ENCODE assay signal across 8 cellular contexts in genomic region chr14:94026173-94026885, GRCh38. TPM values are rescaled to one million over a fixed set of nuclear protein-coding genes. Genes with fewer than 3 reads are reported as not detected.
DNase-seq lines count a peak whose midpoint lies in the region; ATAC-seq and TF ChIP-seq lines count a peak whose summit lies in the region.

Gene OTUB2, plus strand, starts transcription at chr14:94026340. Its CDS starts 198 bp downstream, at chr14:94026538.

- H3K4me3 ChIP-seq in GM12865 (ENCODE audit: low read depth, low read length): peak within 1 kb of the TSS; percentile 58
- H3K4me3 ChIP-seq in upper lobe of left lung: peak within 1 kb of the TSS; percentile 69 to 95 (median 76)

- TF ChIP-seq CTCF in GM12865 (IDR thresholded peaks at IDR 0.05; ENCODE audit: insufficient read depth, low read depth, low read length, missing control alignments) (no peak), upper lobe of left lung (IDR thresholded peaks at IDR 0.05) (no peak)

- H3K27ac ChIP-seq in upper lobe of left lung: peak within 1 kb of the TSS in 2 of 4 donors; percentile 6 to 77

- peak in 1 of 4 donors; percentile 14 for TF ChIP-seq POLR2A in upper lobe of left lung (IDR thresholded peaks at IDR 0.05)

- H3K27me3 Mint-ChIP-seq in T-cell: peaks cover 0 to 2% of the 10 kb centered on the region in 2 donors

- intact Hi-C loops in left cardiac atrium (cut with DNase I): no loop called here
- intact Hi-C loops in posterior cingulate gyrus (cut with DNase I): no loop called here

- ATAC-seq in HG02852 (IDR thresholded peaks at IDR 0.05; ENCODE audit: unreplicated experiment) (peak; percentile 99), T-cell (replicated peaks in 1 of 4) (peak; percentile 99 to 100 (median 99)), left cardiac atrium (peak; percentile 100), upper lobe of left lung (ENCODE audit: low FRiP score in 2 of 2) (peak; percentile 96 to 98)

- H3K4me3 Mint-ChIP-seq in T-cell: peak within 1 kb of the TSS; percentile 73 to 84 (median 76)

- H3K4me1 Mint-ChIP-seq in T-cell: peaks cover 42 to 46% (median 44%) of the 10 kb centered on the region in 3 donors

- no peaks in the 10 kb centered on the region for H3K27me3 ChIP-seq in upper lobe of left lung

- CTCF ChIA-PET in T-cell (lab: Charles Lee): interaction anchor here (0.7 to 2.0 kb wide), 8 partner anchors 9 to 110 kb away, joined by 3 to 10 read pairs (median 5); partner anchors contain the start of genes DDX24 (in 1 of the 2) and IFI27L1 (in 1 of the 2)

- TF ChIP-seq EP300 in upper lobe of left lung (IDR thresholded peaks at IDR 0.05): no peak

- H3K36me3 ChIP-seq in upper lobe of left lung: no peaks in the 10 kb centered on the region

- peaks cover 7 to 27% (median 17%) of the 10 kb centered on the region in 4 donors for H3K4me1 ChIP-seq in upper lobe of left lung

- peak within 1 kb of the TSS in 1 of 2 donors; percentile 31 for H3K27ac Mint-ChIP-seq in T-cell

- no peaks in the 10 kb centered on the region for H3K36me3 Mint-ChIP-seq in T-cell

- no peaks in the 10 kb centered on the region for H3K9me3 Mint-ChIP-seq in T-cell

- H3K9me3 ChIP-seq in upper lobe of left lung: no peaks in the 10 kb centered on the region

- WGBS in upper lobe of left lung, 2 donors: 0 to 1% methylated on average over 12 to 56 of the region's 74 CpGs

- POLR2A ChIA-PET in T-cell (lab: Charles Lee): interaction anchor here in 1 of 2 donors (0.6 kb wide), 1 partner anchor 58 kb away, joined by 4 read pairs; no protein-coding TSS in a partner anchor

- peak; percentile 99 for DNase-seq in GM12865 (ENCODE audit: low read depth)
- peak; percentile 95 for DNase-seq in NCI-H1436 treated with DMSO at 0.1 percent for 48 hours (lab: John Stamatoyannopoulos, UW)
- peak; percentile 91 to 99 (median 95) for DNase-seq in T-cell
- DNase-seq in amniotic epithelial cell (ENCODE audit: low read depth): peak; percentile 98
- DNase-seq in left cardiac atrium: peak; percentile 97
- DNase-seq in posterior cingulate gyrus: peak; percentile 93 to 100 (median 98)
- peak; percentile 96 to 97 for DNase-seq in upper lobe of left lung

RNA-seq across cellular contexts. Expression of gene OTUB2, which starts in this region (rescaled TPM):
- total RNA-seq in T-cell (under 1 TPM; 0.09 to 0.57 (median 0.28) TPM), left cardiac atrium (under 1 TPM; 0.24 to 0.56 TPM), upper lobe of left lung (1 to 10 TPM in 4 of 6 donors, under 1 TPM in 2; 0.22 to 1.8 (median 1.1) TPM)

Comparison
In these comparisons a context has a peak if more than half of its experiments do, and no peak if none do; other contexts are left out.
1. Peak in DNase-seq and ATAC-seq in T-cell; RNA of the gene not detected or under 1 TPM.
2. Peak in DNase-seq and ATAC-seq in left cardiac atrium; RNA of the gene not detected or under 1 TPM.